ENCODE assay signal across 21 cellular contexts in genomic region chr16:65698943-65699342, GRCh38.
DNase-seq lines count a peak whose midpoint lies in the region; ATAC-seq and TF ChIP-seq lines count a peak whose summit lies in the region.
"Had no signal": no experiment of that assay in that cellular context is flagged by ENCODE, and none has a peak within 500 bp of the region (broad histone marks: within the 10 kb centered on the region; RNA-seq: fewer than 3 reads in every experiment).

No MANE protein-coding gene starts in this region.

- no peaks in the 10 kb centered on the region for H3K9me3 ChIP-seq in psoas muscle
- H3K9me3 ChIP-seq: lower lobe of right lung, Peyer's patch, sigmoid colon, thoracic aorta had no signal

- DNase-seq in EL = peak; percentile 4
- peak; percentile 69 for DNase-seq in fibroblast of villous mesenchyme (ENCODE audit: low read depth)
- DNase-seq in retinal pigment epithelial cell (ENCODE audit: low read depth) = peak; percentile 77
- DNase-seq in activated T-cell treated with anti-CD3 and anti-CD28 coated beads, Interleukin-2, amount 50 U/mL, for 72 hours = no peak
- no peak for DNase-seq in GDM1 (lab: John Stamatoyannopoulos, UW)
- no peak for DNase-seq in RPMI8226
- no peak for DNase-seq in psoas muscle
- DNase-seq: activated CD8-positive, alpha-beta T cell treated with anti-CD3 and anti-CD28 coated beads for 36 hours; DMS 273 treated with DMSO at 0.1 percent for 48 hours; lower lobe of right lung; MM.1S; natural killer cell; NCI-H2029 treated with DMSO at 0.1 percent for 48 hours; NCI-H774; Peyer's patch; sigmoid colon; stimulated activated CD4-positive, alpha-beta T cell treated with anti-CD3 and anti-CD28 coated beads, Interleukin-4, amount 100 ng/mL, for 4 hours; SW 1271 had no signal

- no peaks in the 10 kb centered on the region for H3K27me3 ChIP-seq in psoas muscle (ENCODE audit: insufficient read depth in 3 of 3, low read length in 2 of 3)
- H3K27me3 ChIP-seq: Peyer's patch, sigmoid colon had no signal

- H3K27me3 Mint-ChIP-seq in activated T-cell treated with anti-CD3 and anti-CD28 coated beads, Interleukin-2, amount 50 U/mL, for 72 hours (ENCODE audit: low read depth) = no peaks in the 10 kb centered on the region
- H3K27me3 Mint-ChIP-seq: activated CD8-positive, alpha-beta T cell treated with anti-CD3 and anti-CD28 coated beads for 36 hours had no signal

- H3K4me1 Mint-ChIP-seq in activated T-cell treated with anti-CD3 and anti-CD28 coated beads, Interleukin-2, amount 50 U/mL, for 72 hours (ENCODE audit: low read depth) = no peaks in the 10 kb centered on the region
- H3K4me1 Mint-ChIP-seq: natural killer cell had no signal

- intact Hi-C loops in psoas muscle (cut with DNase I) = no loop called here

- 7 to 17% (median 15%) methylated on average over 4 of the region's 4 CpGs for WGBS in psoas muscle, 3 donors

- no peak overlapping the region for H3K27ac Mint-ChIP-seq in activated T-cell treated with anti-CD3 and anti-CD28 coated beads, Interleukin-2, amount 50 U/mL, for 72 hours
- H3K27ac Mint-ChIP-seq: activated CD8-positive, alpha-beta T cell treated with anti-CD3 and anti-CD28 coated beads for 36 hours; activated T-helper 1 cell treated with anti-CD3 and anti-CD28 coated beads, Interleukin-12 subunit alpha, Interleukin-12 subunit beta, Interleukin-2, Interleukin-4 antibody, amounts not matched to agents 30 ng/mL and 10 ng/mL and 1 ng/mL, durations not matched to agents 14 hours and 24 hours and 36 hours; natural killer cell had no signal

- H3K4me1 ChIP-seq in psoas muscle = no peaks in the 10 kb centered on the region
- H3K4me1 ChIP-seq: lower lobe of right lung, Peyer's patch, sigmoid colon had no signal

- H3K27ac ChIP-seq in psoas muscle = no peak overlapping the region
- H3K27ac ChIP-seq: lower lobe of right lung, Peyer's patch, sigmoid colon, thoracic aorta had no signal

- ATAC-seq in SK-N-SH treated with all-trans-retinoic acid at 6 μM for 48 hours (peak; percentile 63), psoas muscle (no peak)
- ATAC-seq in activated T-cell treated with anti-CD3 and anti-CD28 coated beads, Interleukin-2, amount 50 U/mL, for 72 hours (replicated peaks in 1 of 2) = no peak
- ATAC-seq: activated CD8-positive, alpha-beta T cell treated with anti-CD3 and anti-CD28 coated beads for 36 hours; lower lobe of right lung; natural killer cell had no signal

- no peak for TF ChIP-seq CTCF in fibroblast of villous mesenchyme (IDR thresholded peaks at IDR 0.05; ENCODE audit: insufficient read depth, low read depth, low read length)
- no peak for TF ChIP-seq CTCF in retinal pigment epithelial cell (conservative IDR thresholded peaks at IDR 0.05; ENCODE audit: low read depth, low read length)
- no peak for TF ChIP-seq CTCF in psoas muscle (IDR thresholded peaks at IDR 0.05)

- H3K9me3 Mint-ChIP-seq in activated T-cell treated with anti-CD3 and anti-CD28 coated beads, Interleukin-2, amount 50 U/mL, for 72 hours = peaks cover 2 to 3% of the 10 kb centered on the region in 2 donors
- H3K9me3 Mint-ChIP-seq: activated CD8-positive, alpha-beta T cell treated with anti-CD3 and anti-CD28 coated beads for 36 hours had no signal

- H3K36me3 Mint-ChIP-seq in activated T-cell treated with anti-CD3 and anti-CD28 coated beads, Interleukin-2, amount 50 U/mL, for 72 hours (ENCODE audit: insufficient read depth in 2 of 2) = peaks cover 0 to 2% of the 10 kb centered on the region in 2 donors
- H3K36me3 Mint-ChIP-seq: natural killer cell had no signal

- no peaks in the 10 kb centered on the region for H3K36me3 ChIP-seq in psoas muscle (ENCODE audit: insufficient read depth in 1 of 2, low read depth in 1 of 2)
- H3K36me3 ChIP-seq: lower lobe of right lung, Peyer's patch, sigmoid colon, thoracic aorta had no signal

- no peak overlapping the region for H3K4me3 ChIP-seq in fibroblast of villous mesenchyme (ENCODE audit: low read depth, low read length)
- no peak overlapping the region for H3K4me3 ChIP-seq in retinal pigment epithelial cell (ENCODE audit: low read length)
- H3K4me3 ChIP-seq in psoas muscle = no peak overlapping the region
- H3K4me3 ChIP-seq: lower lobe of right lung, Peyer's patch, sigmoid colon, thoracic aorta had no signal

- no peak overlapping the region for H3K4me3 Mint-ChIP-seq in activated T-cell treated with anti-CD3 and anti-CD28 coated beads, Interleukin-2, amount 50 U/mL, for 72 hours
- H3K4me3 Mint-ChIP-seq: activated CD8-positive, alpha-beta T cell treated with anti-CD3 and anti-CD28 coated beads for 36 hours; activated T-helper 1 cell treated with anti-CD3 and anti-CD28 coated beads, Interleukin-12 subunit alpha, Interleukin-12 subunit beta, Interleukin-2, Interleukin-4 antibody, amounts not matched to agents 30 ng/mL and 10 ng/mL and 1 ng/mL, durations not matched to agents 14 hours and 24 hours and 36 hours; natural killer cell had no signal

TF ChIP-seq in SK-N-SH treated with all-trans-retinoic acid at 6 μM for 48 hours, 23 proteins besides CTCF, POLR2A, EP300 and RAD21:
- TF ChIP-seq CREB5 (CRISPR knock-in tag; IDR thresholded peaks at IDR 0.05; ENCODE audit: low read depth) (no peak), TOX (CRISPR knock-in tag; IDR thresholded peaks at IDR 0.05; ENCODE audit: borderline replicate concordance) (no peak), OSR1 (CRISPR knock-in tag; IDR thresholded peaks at IDR 0.05) (no peak), POU6F1 (CRISPR knock-in tag; IDR thresholded peaks at IDR 0.05; ENCODE audit: borderline replicate concordance, low read depth) (no peak), ARNTL (CRISPR knock-in tag; IDR thresholded peaks at IDR 0.05; ENCODE audit: borderline replicate concordance, low read depth) (no peak), TCF4 (CRISPR knock-in tag; IDR thresholded peaks at IDR 0.05; ENCODE audit: borderline replicate concordance) (no peak), SNAI2 (CRISPR knock-in tag; IDR thresholded peaks at IDR 0.05) (no peak), RARB (CRISPR knock-in tag; IDR thresholded peaks at IDR 0.05) (no peak)

Comparison
In these comparisons a context has a peak if more than half of its experiments do, and no peak if none do; other contexts are left out.
1. DNase-seq: peak in EL (single experiment), fibroblast of villous mesenchyme (single experiment) and retinal pigment epithelial cell (single experiment); none in activated T-cell treated with anti-CD3 and anti-CD28 coated beads, Interleukin-2, amount 50 U/mL, for 72 hours (0 of 2), GDM1 (single experiment), RPMI8226 (single experiment) and psoas muscle (0 of 2).